Comparison of ENCODE assay signal across 10 cellular contexts in genomic region chr21:21688877-21689276, GRCh38.
A peak's percentile ranks its signal among the peaks of the same experiment; 100 is the strongest.
DNase-seq lines count a peak whose midpoint lies in the region; ATAC-seq and TF ChIP-seq lines count a peak whose summit lies in the region.
"Had no signal": no experiment of that assay in that cellular context is flagged by ENCODE, and none has a peak within 500 bp of the region (broad histone marks: within the 10 kb centered on the region; RNA-seq: fewer than 3 reads in every experiment).

No MANE protein-coding gene starts in this region.

- no peak overlapping the region for H4K5ac ChIP-seq in H9 (ENCODE audit: insufficient read length, low read depth, low read length)

- H2BK15ac ChIP-seq in H9 (ENCODE audit: low read depth, low read length), result no peak overlapping the region

- H3K79me2 ChIP-seq in H9 (ENCODE audit: insufficient read depth, low read length), result no peaks in the 10 kb centered on the region

- H2AFZ ChIP-seq in H9 (ENCODE audit: low read length), result peak overlapping the region; percentile 83

- H3K18ac ChIP-seq in H9 (ENCODE audit: insufficient read length, low read depth, low read length), result no peak overlapping the region

- H3K4me3 ChIP-seq in AG04450 (ENCODE audit: low read depth, low read length) (no peak overlapping the region), Panc1 (ENCODE audit: low read depth in 2 of 2, low read length in 2 of 2) (no peak overlapping the region), vagina (no peak overlapping the region)
- H3K4me3 ChIP-seq: breast epithelium had no signal

- H4K20me1 ChIP-seq in H9 (ENCODE audit: control insufficient read depth, insufficient read depth, insufficient read length), result no peaks in the 10 kb centered on the region

- H3K9me3 Mint-ChIP-seq in H9, result no peaks in the 10 kb centered on the region

- H3K4me2 ChIP-seq in H9 (ENCODE audit: insufficient read depth, insufficient read length, low read length), result no peak overlapping the region

- H3K36me3 ChIP-seq in Panc1 (ENCODE audit: control insufficient read depth, insufficient read depth, low read length) (no peaks in the 10 kb centered on the region), vagina (no peaks in the 10 kb centered on the region)
- H3K36me3 ChIP-seq: breast epithelium had no signal

- H3T11ph ChIP-seq in H9 (ENCODE audit: low read length), result no peak overlapping the region

- no peak overlapping the region for H2BK12ac ChIP-seq in H9 (ENCODE audit: insufficient read length, low read depth, low read length)

- no CpG with 5 or more reads among the region's 9 CpGs for WGBS in H9 (ENCODE audit: extremely low coverage, insufficient read length, low lambda C conversion rate)

- no peaks in the 10 kb centered on the region; the same call in 1 of the 2 replicates for H3K27me3 Mint-ChIP-seq in H9 (ENCODE audit: low read depth)

- CTCF ChIA-PET in AG04450 (lab: Charles Lee) (interaction anchor here (1.4 to 1.7 kb wide), 3 partner anchors 456 to 689 kb away, joined by 4 to 8 read pairs (median 4); no protein-coding TSS in a partner anchor), Panc1 (lab: Charles Lee) (no interaction called here)

- H4K91ac ChIP-seq in H9 (ENCODE audit: insufficient read length, low read depth, low read length), result no peak overlapping the region

- no peak for TF ChIP-seq POLR2A in vagina (IDR thresholded peaks at IDR 0.05)

- POLR2A ChIA-PET in AG04450 (lab: Yijun Ruan, JAX), result interaction anchor here (0.7 kb wide), 1 partner anchor 450 kb away, joined by 3 read pairs; no protein-coding TSS in a partner anchor
- POLR2A ChIA-PET in Panc1 (lab: Charles Lee), result no interaction called here

- peak; percentile 70 for TF ChIP-seq CTCF in AG04450 (IDR thresholded peaks at IDR 0.05; ENCODE audit: low read depth, low read length)
- TF ChIP-seq CTCF in H9 (conservative IDR thresholded peaks at IDR 0.05), result peak; percentile 74
- peak; percentile 33; the same call in 1 of the 2 replicates for TF ChIP-seq CTCF in Panc1 (IDR thresholded peaks at IDR 0.05)
- TF ChIP-seq CTCF in vagina (IDR thresholded peaks at IDR 0.05), result no peak

- H2BK20ac ChIP-seq in H9 (ENCODE audit: low read depth, low read length, poor library complexity, severe bottlenecking), result no peak overlapping the region

- no peak overlapping the region for H4K8ac ChIP-seq in H9 (replicated peaks; ENCODE audit: insufficient read length, low read depth, low read length)

- no peak overlapping the region for H3K23ac ChIP-seq in H9 (ENCODE audit: insufficient read length, low read depth, low read length)

- intact Hi-C loops in Panc1 (cut with micrococcal nuclease; ENCODE audit: unreplicated experiment) (no loop called here), vagina (cut with DNase I) (no loop called here)

- H2BK120ac ChIP-seq in H9 (ENCODE audit: low read depth, low read length, poor library complexity, severe bottlenecking), result no peak overlapping the region

- no TSS peak for BruUV-seq in Panc1 (replicated peaks; lab: Mats Ljungman, UMichigan)

- H3K9me3 ChIP-seq in AG04450 (ENCODE audit: control insufficient read depth, insufficient read depth, low read length), result no peaks in the 10 kb centered on the region
- H3K9me3 ChIP-seq in H9 (ENCODE audit: control insufficient read depth, low read depth, low read length), result no peaks in the 10 kb centered on the region
- H3K9me3 ChIP-seq in Panc1 (ENCODE audit: control insufficient read depth, insufficient read depth, low read depth, low read length), result no peaks in the 10 kb centered on the region
- no peaks in the 10 kb centered on the region for H3K9me3 ChIP-seq in vagina
- H3K9me3 ChIP-seq: breast epithelium had no signal

- no peak overlapping the region for H3K9ac ChIP-seq in H9 (ENCODE audit: extremely low read depth, insufficient read length, low read length)

- H3K36me3 Mint-ChIP-seq in H9 (ENCODE audit: insufficient read depth in 1 of 3, low read depth in 3 of 3), result no peaks in the 10 kb centered on the region

- no peaks in the 10 kb centered on the region for H3K79me1 ChIP-seq in H9 (ENCODE audit: insufficient read depth, low read depth, low read length, poor library complexity, severe bottlenecking)

- H3K27ac Mint-ChIP-seq in H9, result 0 out of 7 replicates have a peak overlapping the region, but pooled peaks of 1 of the 3 experiments have one; percentile 17

- H3K4me1 ChIP-seq in H9 (ENCODE audit: insufficient read depth, low read length), result no peaks in the 10 kb centered on the region
- H3K4me1 ChIP-seq in Panc1 (ENCODE audit: control insufficient read depth, insufficient read depth, low read length), result no peaks in the 10 kb centered on the region
- H3K4me1 ChIP-seq in vagina, result no peaks in the 10 kb centered on the region
- H3K4me1 ChIP-seq: breast epithelium had no signal

- no peak overlapping the region for H2BK5ac ChIP-seq in H9 (ENCODE audit: insufficient read length, low read length)

- no peak for DNase-seq in AG04450 (ENCODE audit: low read depth, low spot score)
- DNase-seq in H9, result peak; percentile 58
- no peak for DNase-seq in Panc1 (ENCODE audit: low read depth, low spot score)
- peak; percentile 33 for DNase-seq in fibroblast of the conjunctiva (ENCODE audit: low read depth)
- DNase-seq in HCEC 1CT, result no peak
- DNase-seq in vagina (ENCODE audit: extremely low spot score in 2 of 2), result no peak
- no peak for DNase-seq in activated CD4-positive, alpha-beta T cell treated with anti-CD3 and anti-CD28 coated beads, Interleukin-2, amount 50 U/mL, for 4 hours
- DNase-seq: activated CD4-positive, CD25-positive, alpha-beta regulatory T cell treated with anti-CD3 and anti-CD28 coated beads, Interleukin-2, amount 50 U/mL, for 72 hours had no signal

- peaks cover 4 to 7% of the 10 kb centered on the region in 2 experiments for H3K4me1 Mint-ChIP-seq in H9

- ATAC-seq in Panc1, result no peak
- ATAC-seq in activated CD4-positive, CD25-positive, alpha-beta regulatory T cell treated with anti-CD3 and anti-CD28 coated beads, Interleukin-2, amount 50 U/mL, for 24 hours, result no peak

- H3K56ac ChIP-seq in H9 (ENCODE audit: insufficient read length, low read depth, low read length), result no peak overlapping the region

- H3K27me3 ChIP-seq in AG04450 (ENCODE audit: control insufficient read depth, insufficient read depth, low read length) (no peaks in the 10 kb centered on the region), H9 (ENCODE audit: insufficient read depth, low read length) (no peaks in the 10 kb centered on the region), Panc1 (ENCODE audit: control insufficient read depth, insufficient read depth, low read length) (no peaks in the 10 kb centered on the region), vagina (no peaks in the 10 kb centered on the region)
- H3K27me3 ChIP-seq: breast epithelium had no signal

- in situ Hi-C loops in Panc1 (cut with HindIII; ENCODE audit: low pct_unique_long_range_greater_than_20kb, low sequenced_read_pairs), result no loop called here

- no peak overlapping the region for H3K14ac ChIP-seq in H9 (ENCODE audit: insufficient read depth, low read length)

- peak overlapping the region in 1 of 2 experiments; percentile 12; a peak in 1 of 5 replicates for H3K4me3 Mint-ChIP-seq in H9

- no peaks in the 10 kb centered on the region for H3K23me2 ChIP-seq in H9 (ENCODE audit: insufficient read length, low read depth, low read length, poor library complexity, severe bottlenecking)

- H3K4ac ChIP-seq in H9 (ENCODE audit: low read depth, low read length), result no peak overlapping the region

- H3K27ac ChIP-seq in AG04450 (ENCODE audit: low read depth, low read length), result no peak overlapping the region
- no peak overlapping the region for H3K27ac ChIP-seq in H9 (ENCODE audit: insufficient read length, low read depth, low read length)
- no peak overlapping the region for H3K27ac ChIP-seq in Panc1 (ENCODE audit: low read length)
- H3K27ac ChIP-seq in vagina, result no peak overlapping the region
- H3K27ac ChIP-seq: breast epithelium had no signal

- H2AK5ac ChIP-seq in H9 (ENCODE audit: insufficient read length, low read length), result no peak overlapping the region

Comparison
In these comparisons a context has a peak if more than half of its experiments do, and no peak if none do; other contexts are left out.
1. DNase-seq: peak in H9 (single experiment) and fibroblast of the conjunctiva (single experiment); none in AG04450 (single experiment), Panc1 (single experiment), HCEC 1CT (single experiment), vagina (0 of 2) and activated CD4-positive, alpha-beta T cell treated with anti-CD3 and anti-CD28 coated beads, Interleukin-2, amount 50 U/mL, for 4 hours (0 of 2).
2. CTCF ChIP-seq: peak in AG04450 (single experiment), H9 (single experiment) and Panc1 (single experiment); none in vagina (0 of 3).